In genomic region chr2:27370026-27370815, GRCh38 we compare ENCODE assay signal across 1 cellular context.
TF ChIP-seq lines count a peak whose summit lies in the region.

TSS of gene EIF2B4 (minus strand) at chr2:27370338. CDS start at chr2:27370314, 24 bp downstream.
TSS of gene SNX17 (plus strand) at chr2:27370616. CDS start at chr2:27370744, 128 bp downstream.

TF ChIP-seq in liver, 16 proteins besides CTCF, POLR2A, EP300 and RAD21 (continued from another document):
- peak; percentile 72 for TF ChIP-seq REST (IDR thresholded peaks at IDR 0.05)
